21 cellular contexts compared by ENCODE assay signal in genomic region chr1:204909109-204909508, GRCh38. TPM values are rescaled to one million over a fixed set of nuclear protein-coding genes. Genes with fewer than 3 reads are reported as not detected.
"Had no signal": no experiment of that assay in that cellular context is flagged by ENCODE, and none has a peak within 500 bp of the region (broad histone marks: within the 10 kb centered on the region; RNA-seq: fewer than 3 reads in every experiment).

No MANE protein-coding gene starts in this region.

- FAIRE-seq: endothelial cell of umbilical vein had no signal

- DNase-seq: activated CD4-positive, alpha-beta T cell treated with anti-CD3 and anti-CD28 coated beads, Interleukin-2, amount 50 U/mL, for 4 hours; activated effector memory CD4-positive, alpha-beta T cell treated with Interleukin-2 at 50 U/mL for 16 hours; body of pancreas; cortex of kidney; effector CD4-positive, alpha-beta T cell; esophagus squamous epithelium; kidney glomerular epithelial cell; left ventricle myocardium superior; mesendoderm; natural killer cell; posterior cingulate gyrus; retina; stimulated activated CD4-positive, alpha-beta T cell treated with anti-CD3 and anti-CD28 coated beads, Interleukin-2, amount 100 ng/mL, for 48 hours; trophoblast cell had no signal

- H3K4me3 Mint-ChIP-seq: central memory CD8-positive, alpha-beta T cell; natural killer cell; stimulated activated naive CD8-positive, alpha-beta T cell treated with anti-CD3 and anti-CD28 coated beads, Interleukin-15, Interleukin-2, amounts not matched to agents 100 ng/mL and 50 ng/mL, for 24 hours; T-helper 2 cell treated with Interferon-gamma antibody and Interleukin-4, amounts not matched to agents 5 μg/mL and 100 μg/mL, for 36 hours had no signal

- H3K4me1 Mint-ChIP-seq: central memory CD8-positive, alpha-beta T cell; natural killer cell had no signal

- ATAC-seq: body of pancreas, foreskin keratinocyte, left ventricle myocardium superior, natural killer cell had no signal

- H3K4me3 ChIP-seq: body of pancreas, esophagus squamous epithelium, suprapubic skin had no signal

- H3K27ac Mint-ChIP-seq: activated naive CD4-positive, alpha-beta T cell treated with anti-CD3 and anti-CD28 coated beads, Interleukin-2, amount 50 U/mL, for 72 hours; natural killer cell; stimulated activated naive CD8-positive, alpha-beta T cell treated with anti-CD3 and anti-CD28 coated beads, Interleukin-15, Interleukin-2, amounts not matched to agents 100 ng/mL and 50 ng/mL, for 24 hours; T-helper 2 cell treated with Interferon-gamma antibody and Interleukin-4, amounts not matched to agents 5 μg/mL and 100 μg/mL, for 36 hours had no signal

- H3K36me3 Mint-ChIP-seq: activated naive CD4-positive, alpha-beta T cell treated with anti-CD3 and anti-CD28 coated beads, Interleukin-2, amount 50 U/mL, for 72 hours; natural killer cell had no signal

- H3K9me3 Mint-ChIP-seq: activated naive CD4-positive, alpha-beta T cell treated with anti-CD3 and anti-CD28 coated beads, Interleukin-2, amount 50 U/mL, for 72 hours; central memory CD8-positive, alpha-beta T cell; natural killer cell; stimulated activated naive CD8-positive, alpha-beta T cell treated with anti-CD3 and anti-CD28 coated beads, Interleukin-15, Interleukin-2, amounts not matched to agents 100 ng/mL and 50 ng/mL, for 24 hours had no signal

RNA-seq across cellular contexts. Expression of gene NFASC, which starts 38.4 kb away (rescaled TPM):
- total RNA-seq: endothelial cell of umbilical vein had no signal
